Comparison of ENCODE assay signal across 22 cellular contexts in the genomic region with DNA sequence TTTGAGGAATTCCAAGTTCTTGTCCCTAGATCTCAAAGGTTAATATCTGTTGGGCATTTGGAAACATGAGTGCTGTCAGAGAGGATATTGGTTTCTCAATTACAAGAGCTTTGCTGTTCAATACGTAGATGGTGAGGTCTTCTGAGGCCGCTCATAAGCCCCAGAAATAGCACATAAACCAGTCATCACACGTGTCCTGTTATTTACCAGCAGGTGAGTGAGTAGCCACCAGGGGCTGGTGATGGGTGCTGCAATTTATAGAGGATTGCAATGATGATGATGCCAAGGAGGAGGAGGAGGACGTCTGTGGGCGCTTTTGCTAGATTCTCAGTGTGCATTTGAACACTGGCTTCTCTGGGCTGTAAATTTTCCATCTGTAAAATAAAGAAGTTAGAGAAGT.
"Had no signal": no experiment of that assay in that cellular context is flagged by ENCODE, and none has a peak within 500 bp of the region (broad histone marks: within the 10 kb centered on the region; RNA-seq: fewer than 3 reads in every experiment).

No MANE protein-coding gene starts in this region.

- H3K27ac ChIP-seq: cardiac muscle cell, foreskin keratinocyte, lower lobe of right lung, pancreas, transverse colon, uterus had no signal

- H3K9me3 ChIP-seq: lower lobe of right lung, mucosa of descending colon, pancreas, transverse colon, uterus had no signal

- ATAC-seq: activated CD4-positive, CD25-positive, alpha-beta regulatory T cell treated with anti-CD3 and anti-CD28 coated beads, Interleukin-2, amount 50 U/mL, for 24 hours; activated CD8-positive, alpha-beta T cell treated with anti-CD3 and anti-CD28 coated beads, Interleukin-2, amount 10 ng/mL, durations not matched to agents 7 days and 5 days; activated naive CD8-positive, alpha-beta T cell treated with anti-CD3 and anti-CD28 coated beads, Interleukin-2, amount 50 U/mL, for 24 hours; foreskin keratinocyte; lower lobe of right lung; mucosa of descending colon; pancreas; sciatic nerve; stimulated activated naive B cell treated with anti-CD40 and anti-IgM and Interleukin-4, amounts not matched to agents 10 μg/mL and 1 μg/mL and 100 μg/mL, for 72 hours had no signal

- H3K36me3 ChIP-seq: cardiac muscle cell, lower lobe of right lung, pancreas, transverse colon, uterus had no signal

- FAIRE-seq: pancreas had no signal

- DNase-seq: activated CD4-positive, alpha-beta T cell treated with anti-CD3 and anti-CD28 coated beads, Interleukin-2, amount 10 ng/mL, durations not matched to agents 7 days and 5 days; activated CD8-positive, alpha-beta T cell treated with anti-CD3 and anti-CD28 coated beads, Interleukin-2, amount 10 ng/mL, durations not matched to agents 7 days and 5 days; activated gamma-delta T cell; activated naive CD4-positive, alpha-beta T cell treated with anti-CD3 and anti-CD28 coated beads, Interleukin-2, amount 50 U/mL, for 16 hours; activated naive CD8-positive, alpha-beta T cell treated with anti-CD3 and anti-CD28 coated beads, Interleukin-2, amount 50 U/mL, for 24 hours; foreskin keratinocyte; kidney; lower lobe of right lung; mesendoderm; mucosa of descending colon; nephron progenitor cell; pancreas; stimulated activated CD4-positive, alpha-beta T cell treated with anti-CD3 and anti-CD28 coated beads, Interleukin-15, amount 100 ng/mL, for 24 hours; stimulated activated CD4-positive, alpha-beta T cell treated with anti-CD3 and anti-CD28 coated beads, Interleukin-2, amount 100 ng/mL, for 48 hours; stimulated activated CD8-positive, alpha-beta memory T cell treated with anti-CD3 and anti-CD28 coated beads, Interleukin-4, amount 100 ng/mL, for 48 hours; stimulated activated naive B cell treated with anti-CD40 and anti-IgM and Interleukin-4, amounts not matched to agents 10 μg/mL and 1 μg/mL and 100 μg/mL, for 72 hours; transverse colon; uterus had no signal

- H3K27me3 ChIP-seq: cardiac muscle cell, foreskin keratinocyte, pancreas, transverse colon, uterus had no signal

- H3K4me1 ChIP-seq: foreskin keratinocyte, lower lobe of right lung, pancreas, transverse colon, uterus had no signal

- H3K4me2 ChIP-seq: smooth muscle cell had no signal

- H3K4me3 ChIP-seq: cardiac muscle cell, lower lobe of right lung, mucosa of descending colon, pancreas, smooth muscle cell, transverse colon, uterus had no signal
